8 cellular contexts compared by ENCODE assay signal in genomic region chr10:6202684-6203330, GRCh38. TPM values are rescaled to one million over a fixed set of nuclear protein-coding genes. Genes with fewer than 3 reads are reported as not detected.
DNase-seq lines count a peak whose midpoint lies in the region; ATAC-seq and TF ChIP-seq lines count a peak whose summit lies in the region.

Gene PFKFB3 (plus strand): TSS chr10:6202932. CDS start chr10:6203261, 329 bp downstream.

- H4K20me1 ChIP-seq in Karpas-422 (ENCODE audit: insufficient read depth, low read depth, low read length) (peaks cover 18% of the 10 kb centered on the region; the same call in 1 of the 2 replicates), SU-DHL-6 (ENCODE audit: low read depth, low read length) (peaks cover 4% of the 10 kb centered on the region; the same call in 1 of the 2 replicates)

- peak; percentile 86 to 100 for TF ChIP-seq EP300 in tibial nerve (IDR thresholded peaks at IDR 0.05)

- peak; percentile 66 for ATAC-seq in GM21786 (IDR thresholded peaks at IDR 0.05; ENCODE audit: unreplicated experiment)

- H3K27ac ChIP-seq in Karpas-422 (ENCODE audit: low read length) = peak within 1 kb of the TSS; percentile 56
- peak within 1 kb of the TSS; percentile 75 for H3K27ac ChIP-seq in SU-DHL-6 (ENCODE audit: low read depth, low read length)
- peak within 1 kb of the TSS; percentile 89 for H3K27ac ChIP-seq in cardiac muscle cell
- peak within 1 kb of the TSS; percentile 86 for H3K27ac ChIP-seq in trophoblast cell (ENCODE audit: low read depth, low read length)
- H3K27ac ChIP-seq in tibial nerve = peak within 1 kb of the TSS; percentile 64 to 95 (median 88)

- H3K4me3 ChIP-seq in Karpas-422 (ENCODE audit: low read length) = peak within 1 kb of the TSS; percentile 89
- H3K4me3 ChIP-seq in SU-DHL-6 (ENCODE audit: insufficient read depth, low read length, poor library complexity, severe bottlenecking) = peak within 1 kb of the TSS; percentile 87
- H3K4me3 ChIP-seq in cardiac muscle cell = peak within 1 kb of the TSS; percentile 73
- peak within 1 kb of the TSS; percentile 97 for H3K4me3 ChIP-seq in trophoblast cell (ENCODE audit: low read depth, low read length)
- peak within 1 kb of the TSS; percentile 52 to 83 (median 75) for H3K4me3 ChIP-seq in tibial nerve

- peak within 1 kb of the TSS; percentile 95 for H3K14ac ChIP-seq in trophoblast cell (ENCODE audit: low read length)

- peak within 1 kb of the TSS; percentile 86 for H3K9ac ChIP-seq in Karpas-422 (ENCODE audit: low read length)
- peak within 1 kb of the TSS; percentile 79 for H3K9ac ChIP-seq in SU-DHL-6 (ENCODE audit: low read length)
- H3K9ac ChIP-seq in trophoblast cell (ENCODE audit: low read length) = peak within 1 kb of the TSS; percentile 93

- H3K36me3 ChIP-seq in Karpas-422 (ENCODE audit: insufficient read depth, low read length) (no peaks in the 10 kb centered on the region), SU-DHL-6 (ENCODE audit: low read length) (no peaks in the 10 kb centered on the region), cardiac muscle cell (no peaks in the 10 kb centered on the region), trophoblast cell (ENCODE audit: control insufficient read depth in 1 of 2, insufficient read depth in 2 of 2, low read length in 2 of 2) (peaks cover 4 to 5% of the 10 kb centered on the region in 2 experiments), tibial nerve (no peaks in the 10 kb centered on the region)

- H2AK5ac ChIP-seq in trophoblast cell (ENCODE audit: low read length) = peak within 1 kb of the TSS; percentile 77

- peaks cover 18% of the 10 kb centered on the region for H3K79me1 ChIP-seq in trophoblast cell (ENCODE audit: low read length)

- H4K12ac ChIP-seq in trophoblast cell (ENCODE audit: low read depth, low read length) = peak within 1 kb of the TSS; percentile 94

- peak within 1 kb of the TSS; percentile 52 for H2BK12ac ChIP-seq in trophoblast cell (ENCODE audit: low read length)

- TF ChIP-seq CTCF in SU-DHL-6 (IDR thresholded peaks at IDR 0.05; ENCODE audit: insufficient read depth, low read length, poor library complexity, severe bottlenecking) (peak; percentile 64), cardiac muscle cell (IDR thresholded peaks at IDR 0.05; ENCODE audit: low read depth, low read length) (peak; percentile 91), tibial nerve (IDR thresholded peaks at IDR 0.05) (peak; percentile 96 to 100 (median 99))

- H3F3A ChIP-seq in SU-DHL-6 (ENCODE audit: insufficient read depth) = peaks cover 16% of the 10 kb centered on the region

- H3K79me2 ChIP-seq in Karpas-422 (ENCODE audit: low read length) (peaks cover 29% of the 10 kb centered on the region), SU-DHL-6 (ENCODE audit: insufficient read depth, low read length) (peaks cover 27% of the 10 kb centered on the region), trophoblast cell (ENCODE audit: control insufficient read depth, insufficient read depth, low read length, poor library complexity) (peaks cover 16% of the 10 kb centered on the region)

- peak; percentile 98 for TF ChIP-seq POLR2A in tibial nerve (IDR thresholded peaks at IDR 0.05)

- DNase-seq in GM03348 (ENCODE audit: low spot score) (peak; percentile 99), Karpas-422 (peak; percentile 98), cardiac muscle cell (ENCODE audit: low read depth in 1 of 2, low spot score in 1 of 2) (peak; percentile 97 to 98), trophoblast cell (peak; percentile 96 to 98), tibial nerve (ENCODE audit: low spot score in 2 of 2) (peak; percentile 90 to 92)
- DNase-seq in activated naive CD8-positive, alpha-beta T cell treated with anti-CD3 and anti-CD28 coated beads, Interleukin-2, amount 50 U/mL, for 16 hours (ENCODE audit: low read depth, low spot score) = peak; percentile 81

- H3K4me1 ChIP-seq in Karpas-422 (ENCODE audit: low read length) (peaks cover 38% of the 10 kb centered on the region), cardiac muscle cell (ENCODE audit: low read depth) (peaks cover 27% of the 10 kb centered on the region), trophoblast cell (ENCODE audit: control insufficient read depth in 1 of 2, insufficient read depth in 2 of 2, low read length in 2 of 2) (peaks cover 13 to 18% of the 10 kb centered on the region in 2 experiments), tibial nerve (peaks cover 0 to 55% (median 26%) of the 10 kb centered on the region in 4 donors)

- no peaks in the 10 kb centered on the region for H3K9me2 ChIP-seq in Karpas-422 (replicated peaks; ENCODE audit: insufficient read depth, low read length)
- no peaks in the 10 kb centered on the region for H3K9me2 ChIP-seq in SU-DHL-6 (replicated peaks; ENCODE audit: insufficient read depth, low read length)

- H3K18ac ChIP-seq in trophoblast cell (ENCODE audit: low read length) = peak within 1 kb of the TSS; percentile 97

- peak within 1 kb of the TSS; percentile 95 for H4K91ac ChIP-seq in trophoblast cell (ENCODE audit: low read depth, low read length)

- H3K27me3 ChIP-seq in Karpas-422 (ENCODE audit: low read length) = no peaks in the 10 kb centered on the region
- no peaks in the 10 kb centered on the region for H3K27me3 ChIP-seq in SU-DHL-6 (ENCODE audit: low read length)
- no peaks in the 10 kb centered on the region for H3K27me3 ChIP-seq in cardiac muscle cell
- peaks cover 2% of the 10 kb centered on the region for H3K27me3 ChIP-seq in trophoblast cell (ENCODE audit: insufficient read depth, low read length)
- H3K27me3 ChIP-seq in tibial nerve = no peaks in the 10 kb centered on the region

- H4K8ac ChIP-seq in trophoblast cell (ENCODE audit: low read depth, low read length) = peak within 1 kb of the TSS; percentile 89

- H3K23ac ChIP-seq in trophoblast cell (ENCODE audit: low read length) = no peak within 1 kb of the TSS

- H2BK120ac ChIP-seq in trophoblast cell (ENCODE audit: insufficient read depth, low read length, poor library complexity) = peak within 1 kb of the TSS; percentile 87

- H3K4ac ChIP-seq in trophoblast cell (ENCODE audit: low read depth, low read length) = peak within 1 kb of the TSS; percentile 90

- H3K9me3 ChIP-seq in Karpas-422 (ENCODE audit: low read length) (no peaks in the 10 kb centered on the region), SU-DHL-6 (ENCODE audit: insufficient read depth, low read length) (no peaks in the 10 kb centered on the region), cardiac muscle cell (ENCODE audit: low read depth) (no peaks in the 10 kb centered on the region), trophoblast cell (ENCODE audit: insufficient read depth, low read depth, low read length) (peaks cover 2% of the 10 kb centered on the region), tibial nerve (no peaks in the 10 kb centered on the region)

- H2BK5ac ChIP-seq in trophoblast cell (ENCODE audit: low read depth, low read length, poor library complexity) = peak within 1 kb of the TSS; percentile 94

- no CpG with 5 or more reads among the region's 75 CpGs for WGBS in trophoblast cell (ENCODE audit: extremely low coverage, insufficient coverage, insufficient read length)
- WGBS in tibial nerve, 2 donors = 1% methylated on average over 40 of the region's 75 CpGs; no CpG with 5 or more reads in 1 of the 2 donors

- H2AFZ ChIP-seq in Karpas-422 (ENCODE audit: low read length) (peak within 1 kb of the TSS; percentile 74), SU-DHL-6 (ENCODE audit: low read depth, low read length, severe bottlenecking) (peak within 1 kb of the TSS; percentile 59), trophoblast cell (ENCODE audit: insufficient read depth, low read length, poor library complexity) (peak within 1 kb of the TSS; percentile 85)

- H3K4me2 ChIP-seq in Karpas-422 (ENCODE audit: low read depth, low read length, poor library complexity, severe bottlenecking) (peak within 1 kb of the TSS; percentile 97), SU-DHL-6 (ENCODE audit: low read depth, low read length, poor library complexity, severe bottlenecking) (peak within 1 kb of the TSS; percentile 96), trophoblast cell (ENCODE audit: low read length) (peak within 1 kb of the TSS; percentile 92)

RNA-seq across cellular contexts. Expression of gene PFKFB3, which starts in this region (rescaled TPM):
- total RNA-seq in Karpas-422 (2014; rRNA removed; shearing (Covaris generic); ENCODE audit: low replicate concordance) = 43.6 and 61.2 TPM in 2 replicates
- 47.6 and 55.8 TPM in 2 replicates for total RNA-seq in cardiac muscle cell
- polyA plus RNA-seq in cardiac muscle cell = 37.1 and 47.6 TPM in 2 replicates
- polyA plus RNA-seq in trophoblast cell (2013) = 45.0 and 46.4 TPM in 2 replicates
- 100 to 1,000 TPM in 2 of 4 donors, 10 to 100 TPM in 2; 72.0 to 183 (median 98.7) TPM for total RNA-seq in tibial nerve

Comparison
In these comparisons a context has a peak if more than half of its experiments do, and no peak if none do; other contexts are left out.
1. Peak in every context shown above with its lines: DNase-seq, ATAC-seq, H3K4me3 ChIP-seq and H3K27ac ChIP-seq.